1 cellular context compared by ENCODE assay signal in genomic region chr12:11839093-11839641, GRCh38.
TF ChIP-seq lines count a peak whose summit lies in the region.

No MANE protein-coding gene starts in this region.

TF ChIP-seq in GM23338, 12 proteins besides CTCF, POLR2A, EP300 and RAD21 (continued from another document):
- TF ChIP-seq, protein P1, sequence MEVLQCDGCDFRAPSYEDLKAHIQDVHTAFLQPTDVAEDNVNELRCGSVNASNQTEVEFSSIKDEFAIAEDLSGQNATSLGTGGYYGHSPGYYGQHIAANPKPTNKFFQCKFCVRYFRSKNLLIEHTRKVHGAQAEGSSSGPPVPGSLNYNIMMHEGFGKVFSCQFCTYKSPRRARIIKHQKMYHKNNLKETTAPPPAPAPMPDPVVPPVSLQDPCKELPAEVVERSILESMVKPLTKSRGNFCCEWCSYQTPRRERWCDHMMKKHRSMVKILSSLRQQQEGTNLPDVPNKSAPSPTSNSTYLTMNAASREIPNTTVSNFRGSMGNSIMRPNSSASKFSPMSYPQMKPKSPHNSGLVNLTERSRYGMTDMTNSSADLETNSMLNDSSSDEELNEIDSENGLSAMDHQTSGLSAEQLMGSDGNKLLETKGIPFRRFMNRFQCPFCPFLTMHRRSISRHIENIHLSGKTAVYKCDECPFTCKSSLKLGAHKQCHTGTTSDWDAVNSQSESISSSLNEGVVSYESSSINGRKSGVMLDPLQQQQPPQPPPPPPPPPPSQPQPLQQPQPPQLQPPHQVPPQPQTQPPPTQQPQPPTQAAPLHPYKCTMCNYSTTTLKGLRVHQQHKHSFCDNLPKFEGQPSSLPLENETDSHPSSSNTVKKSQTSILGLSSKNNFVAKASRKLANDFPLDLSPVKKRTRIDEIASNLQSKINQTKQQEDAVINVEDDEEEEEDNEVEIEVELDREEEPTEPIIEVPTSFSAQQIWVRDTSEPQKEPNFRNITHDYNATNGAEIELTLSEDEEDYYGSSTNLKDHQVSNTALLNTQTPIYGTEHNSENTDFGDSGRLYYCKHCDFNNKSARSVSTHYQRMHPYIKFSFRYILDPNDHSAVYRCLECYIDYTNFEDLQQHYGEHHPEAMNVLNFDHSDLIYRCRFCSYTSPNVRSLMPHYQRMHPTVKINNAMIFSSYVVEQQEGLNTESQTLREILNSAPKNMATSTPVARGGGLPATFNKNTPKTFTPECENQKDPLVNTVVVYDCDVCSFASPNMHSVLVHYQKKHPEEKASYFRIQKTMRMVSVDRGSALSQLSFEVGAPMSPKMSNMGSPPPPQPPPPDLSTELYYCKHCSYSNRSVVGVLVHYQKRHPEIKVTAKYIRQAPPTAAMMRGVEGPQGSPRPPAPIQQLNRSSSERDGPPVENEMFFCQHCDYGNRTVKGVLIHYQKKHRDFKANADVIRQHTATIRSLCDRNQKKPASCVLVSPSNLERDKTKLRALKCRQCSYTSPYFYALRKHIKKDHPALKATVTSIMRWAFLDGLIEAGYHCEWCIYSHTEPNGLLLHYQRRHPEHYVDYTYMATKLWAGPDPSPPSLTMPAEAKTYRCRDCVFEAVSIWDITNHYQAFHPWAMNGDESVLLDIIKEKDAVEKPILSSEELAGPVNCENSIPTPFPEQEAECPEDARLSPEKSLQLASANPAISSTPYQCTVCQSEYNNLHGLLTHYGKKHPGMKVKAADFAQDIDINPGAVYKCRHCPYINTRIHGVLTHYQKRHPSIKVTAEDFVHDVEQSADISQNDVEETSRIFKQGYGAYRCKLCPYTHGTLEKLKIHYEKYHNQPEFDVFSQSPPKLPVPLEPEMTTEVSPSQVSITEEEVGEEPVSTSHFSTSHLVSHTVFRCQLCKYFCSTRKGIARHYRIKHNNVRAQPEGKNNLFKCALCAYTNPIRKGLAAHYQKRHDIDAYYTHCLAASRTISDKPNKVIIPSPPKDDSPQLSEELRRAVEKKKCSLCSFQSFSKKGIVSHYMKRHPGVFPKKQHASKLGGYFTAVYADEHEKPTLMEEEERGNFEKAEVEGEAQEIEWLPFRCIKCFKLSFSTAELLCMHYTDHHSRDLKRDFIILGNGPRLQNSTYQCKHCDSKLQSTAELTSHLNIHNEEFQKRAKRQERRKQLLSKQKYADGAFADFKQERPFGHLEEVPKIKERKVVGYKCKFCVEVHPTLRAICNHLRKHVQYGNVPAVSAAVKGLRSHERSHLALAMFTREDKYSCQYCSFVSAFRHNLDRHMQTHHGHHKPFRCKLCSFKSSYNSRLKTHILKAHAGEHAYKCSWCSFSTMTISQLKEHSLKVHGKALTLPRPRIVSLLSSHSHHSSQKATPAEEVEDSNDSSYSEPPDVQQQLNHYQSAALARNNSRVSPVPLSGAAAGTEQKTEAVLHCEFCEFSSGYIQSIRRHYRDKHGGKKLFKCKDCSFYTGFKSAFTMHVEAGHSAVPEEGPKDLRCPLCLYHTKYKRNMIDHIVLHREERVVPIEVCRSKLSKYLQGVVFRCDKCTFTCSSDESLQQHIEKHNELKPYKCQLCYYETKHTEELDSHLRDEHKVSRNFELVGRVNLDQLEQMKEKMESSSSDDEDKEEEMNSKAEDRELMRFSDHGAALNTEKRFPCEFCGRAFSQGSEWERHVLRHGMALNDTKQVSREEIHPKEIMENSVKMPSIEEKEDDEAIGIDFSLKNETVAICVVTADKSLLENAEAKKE (CRISPR knock-in tag; IDR thresholded peaks at IDR 0.05): no peak
